Comparison of ENCODE assay signal across 20 cellular contexts in genomic region chr12:113926792-113927191, GRCh38. TPM values are rescaled to one million over a fixed set of nuclear protein-coding genes. Genes with fewer than 3 reads are reported as not detected.
DNase-seq lines count a peak whose midpoint lies in the region; ATAC-seq, FAIRE-seq and TF ChIP-seq lines count a peak whose summit lies in the region.
"Had no signal": no experiment of that assay in that cellular context is flagged by ENCODE, and none has a peak within 500 bp of the region (broad histone marks: within the 10 kb centered on the region; RNA-seq: fewer than 3 reads in every experiment).

No MANE protein-coding gene starts in this region.

- H3K27ac ChIP-seq in kidney (ENCODE audit: low read depth in 2 of 2, low read length in 2 of 2) (no peak overlapping the region), caudate nucleus (ENCODE audit: low read depth, low read length) (no peak overlapping the region)
- H3K27ac ChIP-seq: C4-2B, epithelial cell of prostate, ovary, upper lobe of left lung had no signal

- H3K36me3 Mint-ChIP-seq in activated CD8-positive, alpha-beta T cell treated with anti-CD3 and anti-CD28 coated beads for 36 hours (ENCODE audit: low read depth), result peaks cover 58% of the 10 kb centered on the region
- peaks cover 38 to 66% (median 48%) of the 10 kb centered on the region in 3 donors for H3K36me3 Mint-ChIP-seq in immature natural killer cell

- H3K36me3 ChIP-seq in kidney (ENCODE audit: control insufficient read depth in 1 of 2, insufficient read depth in 2 of 2, low read length in 2 of 2), result peaks cover 13 to 32% of the 10 kb centered on the region in 2 donors
- H3K36me3 ChIP-seq: ovary had no signal

- H3K4me1 ChIP-seq in kidney (ENCODE audit: control insufficient read depth in 1 of 2, insufficient read depth in 1 of 2, low read depth in 1 of 2, low read length in 2 of 2), result no peaks in the 10 kb centered on the region
- H3K4me1 ChIP-seq: Caco-2, upper lobe of left lung had no signal

- no peak overlapping the region for H3K4me3 ChIP-seq in kidney (ENCODE audit: low read length in 2 of 2)
- H3K4me3 ChIP-seq: ovary, upper lobe of left lung had no signal

- POLR2A ChIA-PET in activated CD8-positive, alpha-beta T cell treated with anti-CD3 and anti-CD28 coated beads for 36 hours (lab: Charles Lee), result no interaction called here

- TF ChIP-seq CTCF in GM10266 (IDR thresholded peaks at IDR 0.05; ENCODE audit: control insufficient read depth, insufficient read depth, low read depth, missing control alignments), result no peak
- no peak for TF ChIP-seq CTCF in GM20000 (IDR thresholded peaks at IDR 0.05; ENCODE audit: extremely low read depth, missing control alignments)
- TF ChIP-seq CTCF in activated CD8-positive, alpha-beta T cell treated with anti-CD3 and anti-CD28 coated beads for 36 hours (IDR thresholded peaks at IDR 0.05), result no peak
- no peak for TF ChIP-seq CTCF in kidney (IDR thresholded peaks at IDR 0.05; ENCODE audit: borderline replicate concordance, extremely low read depth, insufficient read depth)

- H3K9ac ChIP-seq in kidney (ENCODE audit: low read length in 2 of 2), result no peak overlapping the region

- no peaks in the 10 kb centered on the region for H3K9me3 ChIP-seq in kidney (ENCODE audit: control insufficient read depth in 1 of 2, low read length in 2 of 2)
- H3K9me3 ChIP-seq: Caco-2, ovary, upper lobe of left lung had no signal

- CTCF ChIA-PET in activated CD8-positive, alpha-beta T cell treated with anti-CD3 and anti-CD28 coated beads for 36 hours (lab: Charles Lee), result no interaction called here

- no peak for ATAC-seq in activated CD8-positive, alpha-beta T cell treated with anti-CD3 and anti-CD28 coated beads for 36 hours
- ATAC-seq: activated CD4-positive, CD25-positive, alpha-beta regulatory T cell treated with anti-CD3 and anti-CD28 coated beads, Interleukin-2, amount 50 U/mL, for 24 hours; stimulated activated naive B cell treated with anti-CD40 and anti-IgM and Interleukin-4, amounts not matched to agents 10 μg/mL and 1 μg/mL and 100 μg/mL, for 72 hours had no signal

- DNase-seq in GM10266 (ENCODE audit: extremely low spot score) (peak; percentile 50), GM20000 (ENCODE audit: low spot score) (peak; percentile 32), immature natural killer cell (no peak), Ammon's horn (ENCODE audit: low spot score) (no peak), kidney (no peak), caudate nucleus (lab: John Stamatoyannopoulos, UW) (no peak)
- peak; percentile 2 for DNase-seq in activated CD8-positive, alpha-beta T cell treated with anti-CD3 and anti-CD28 coated beads for 36 hours
- DNase-seq: activated gamma-delta T cell treated with Interleukin-2 at 50 U/mL for 16 hours; Caco-2; NCI-H146; NCI-H82; ovary; stimulated activated naive B cell treated with anti-CD40 and anti-IgM and Interleukin-4, amounts not matched to agents 10 μg/mL and 1 μg/mL and 100 μg/mL, for 72 hours; upper lobe of left lung had no signal

- no peak overlapping the region for H3K4me3 Mint-ChIP-seq in activated CD8-positive, alpha-beta T cell treated with anti-CD3 and anti-CD28 coated beads for 36 hours
- H3K4me3 Mint-ChIP-seq in immature natural killer cell, result peak overlapping the region in 2 of 5 donors; percentile 23 to 62
- H3K4me3 Mint-ChIP-seq: brain; IgD-negative memory B cell; neural crest cell; stimulated activated naive B cell treated with anti-CD40 and anti-IgM and Interleukin-4, amounts not matched to agents 10 μg/mL and 1 μg/mL and 100 μg/mL, for 72 hours had no signal

- H3K4me1 Mint-ChIP-seq in activated CD8-positive, alpha-beta T cell treated with anti-CD3 and anti-CD28 coated beads for 36 hours (ENCODE audit: low read depth), result peaks cover 25% of the 10 kb centered on the region
- H3K4me1 Mint-ChIP-seq in immature natural killer cell, result peaks cover 16 to 18% of the 10 kb centered on the region in 2 donors
- H3K4me1 Mint-ChIP-seq: neural crest cell; stimulated activated naive B cell treated with anti-CD40 and anti-IgM and Interleukin-4, amounts not matched to agents 10 μg/mL and 1 μg/mL and 100 μg/mL, for 72 hours had no signal

- no peak for FAIRE-seq in kidney (lab: Jason Lieb, UNC)

- intact Hi-C loops in activated CD8-positive, alpha-beta T cell treated with anti-CD3 and anti-CD28 coated beads for 36 hours (cut with micrococcal nuclease), result no loop called here
- intact Hi-C loops in kidney (cut with DNase I), result no loop called here

- no peaks in the 10 kb centered on the region for H3K27me3 Mint-ChIP-seq in activated CD8-positive, alpha-beta T cell treated with anti-CD3 and anti-CD28 coated beads for 36 hours
- peaks cover 0 to 1% (median 0%) of the 10 kb centered on the region in 3 donors for H3K27me3 Mint-ChIP-seq in immature natural killer cell (ENCODE audit: low read depth in 3 of 3)
- H3K27me3 Mint-ChIP-seq: brain; IgD-negative memory B cell; stimulated activated naive B cell treated with anti-CD40 and anti-IgM and Interleukin-4, amounts not matched to agents 10 μg/mL and 1 μg/mL and 100 μg/mL, for 72 hours had no signal

- no peaks in the 10 kb centered on the region for H3K9me3 Mint-ChIP-seq in activated CD8-positive, alpha-beta T cell treated with anti-CD3 and anti-CD28 coated beads for 36 hours
- H3K9me3 Mint-ChIP-seq in immature natural killer cell, result no peaks in the 10 kb centered on the region
- H3K9me3 Mint-ChIP-seq: brain; IgD-negative memory B cell; neural crest cell; stimulated activated naive B cell treated with anti-CD40 and anti-IgM and Interleukin-4, amounts not matched to agents 10 μg/mL and 1 μg/mL and 100 μg/mL, for 72 hours had no signal

- H3K27ac Mint-ChIP-seq in activated CD8-positive, alpha-beta T cell treated with anti-CD3 and anti-CD28 coated beads for 36 hours, result no peak overlapping the region
- peak overlapping the region; percentile 42 to 91 (median 56) for H3K27ac Mint-ChIP-seq in immature natural killer cell

RNA-seq across cellular contexts. Expression of gene RBM19, which starts 39.3 kb away (rescaled TPM):
- 10 to 100 TPM; 66.9 to 67.7 TPM for total RNA-seq in activated CD8-positive, alpha-beta T cell treated with anti-CD3 and anti-CD28 coated beads for 36 hours
- polyA plus RNA-seq in immature natural killer cell (10 to 100 TPM in 1 of 3 donors, 1 to 10 TPM in 1, under 1 TPM in 1; 0.27 to 16.7 (median 4.8) TPM), kidney (ENCODE audit: insufficient read depth, low read depth, low replicate concordance) (12.3 TPM)
- total RNA-seq in kidney, result 34.7 TPM

Comparison
In these comparisons a context has a peak if more than half of its experiments do, and no peak if none do; other contexts are left out.
1. DNase-seq: peak in GM10266 (single experiment), GM20000 (single experiment) and activated CD8-positive, alpha-beta T cell treated with anti-CD3 and anti-CD28 coated beads for 36 hours (single experiment); none in immature natural killer cell (0 of 3), Ammon's horn (single experiment), kidney (single experiment) and caudate nucleus (0 of 61).